ENCODE assay signal across 6 cellular contexts in genomic region chr4:986428-986948, GRCh38. TPM values are rescaled to one million over a fixed set of nuclear protein-coding genes. Genes with fewer than 3 reads are reported as not detected.
A peak's percentile ranks its signal among the peaks of the same experiment; 100 is the strongest.
DNase-seq lines count a peak whose midpoint lies in the region; ATAC-seq lines count a peak whose summit lies in the region.

No MANE protein-coding gene starts in this region.

- ATAC-seq in HG03342 (IDR thresholded peaks at IDR 0.05; ENCODE audit: unreplicated experiment): peak; percentile 23
- peak; percentile 30 for ATAC-seq in sciatic nerve

- intact Hi-C loops in sciatic nerve (cut with DNase I): no loop called here

- H3K36me3 ChIP-seq in endocrine pancreas (ENCODE audit: control insufficient read depth, insufficient read depth, low read length): no peaks in the 10 kb centered on the region

- DNase-seq in sciatic nerve (ENCODE audit: low spot score) (no peak), NCI-H748 treated with DMSO at 0.1 percent for 48 hours (lab: John Stamatoyannopoulos, UW) (no peak), NCI-H1930 (lab: John Stamatoyannopoulos, UW) (no peak)

- no peaks in the 10 kb centered on the region for H3K27me3 ChIP-seq in endocrine pancreas (ENCODE audit: control insufficient read depth, insufficient read depth, low read length)

- peak overlapping the region; percentile 57 for H3K4me3 ChIP-seq in GM08714 (ENCODE audit: low read length)
- H3K4me3 ChIP-seq in endocrine pancreas (ENCODE audit: control insufficient read depth, insufficient read depth, low read length): peak overlapping the region; percentile 89

- H3K9me3 ChIP-seq in endocrine pancreas (ENCODE audit: control insufficient read depth, low read length): no peaks in the 10 kb centered on the region

- H3K9ac ChIP-seq in endocrine pancreas (ENCODE audit: control insufficient read depth, insufficient read depth, low read length): peak overlapping the region; percentile 95

- H3K4me1 ChIP-seq in endocrine pancreas (ENCODE audit: control insufficient read depth, insufficient read depth, low read length): no peaks in the 10 kb centered on the region

RNA-seq across cellular contexts. Expression of gene IDUA, which starts 0.4 kb away (rescaled TPM):
- total RNA-seq in sciatic nerve: 36.7 TPM

RNA-seq across cellular contexts. Expression of gene SLC26A1, which starts 6.7 kb away (rescaled TPM):
- total RNA-seq in sciatic nerve: 0.45 TPM

RNA-seq across cellular contexts. Expression of gene DGKQ, which starts 13.1 kb away (rescaled TPM):
- 9.6 TPM for total RNA-seq in sciatic nerve

RNA-seq across cellular contexts. Expression of gene FGFRL1, which starts 24.9 kb away (rescaled TPM):
- total RNA-seq in sciatic nerve: 16.6 TPM

RNA-seq across cellular contexts. Expression of gene TMEM175, which starts 54.2 kb away (rescaled TPM):
- 26.8 TPM for total RNA-seq in sciatic nerve
